Comparison of ENCODE assay signal across 1 cellular context in the genomic region with DNA sequence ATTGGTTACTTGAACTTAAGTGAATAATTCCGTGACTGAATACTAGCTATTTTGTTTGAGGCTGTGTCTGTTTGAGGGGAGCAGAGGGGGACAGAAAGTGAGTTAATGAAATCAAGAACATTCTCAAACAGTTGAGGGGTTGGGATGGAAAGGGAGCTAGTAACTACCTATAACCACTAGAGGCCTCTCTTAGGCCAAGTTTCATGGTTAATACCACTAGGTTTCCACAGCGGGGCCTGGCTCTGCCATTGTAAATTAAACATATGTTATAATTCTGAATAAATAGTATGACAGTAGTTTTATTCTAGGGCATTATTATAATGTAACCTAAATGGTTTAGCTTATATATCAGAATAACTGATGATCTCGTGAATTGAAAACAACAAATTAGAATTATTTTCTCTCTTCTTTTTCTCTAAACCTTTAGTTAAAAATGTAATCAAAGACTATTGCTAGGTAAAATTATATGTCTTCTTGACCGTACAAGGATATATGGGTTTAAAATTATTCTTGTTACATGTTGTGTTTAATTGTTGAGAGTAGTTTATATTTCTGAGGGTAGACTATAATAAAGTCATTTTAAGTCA.
TF ChIP-seq lines count a peak whose summit lies in the region.

No MANE protein-coding gene starts in this region.

TF ChIP-seq in HepG2, 621 proteins besides CTCF, POLR2A, EP300 and RAD21 (continued from another document):
- TF ChIP-seq TAF15 (IDR thresholded peaks at IDR 0.05; ENCODE audit: low read depth, low read length, poor library complexity, severe bottlenecking) = no peak
TF ChIP-seq in HepG2: peak in this region for 2.
